28 cellular contexts compared by ENCODE assay signal in the genomic region with DNA sequence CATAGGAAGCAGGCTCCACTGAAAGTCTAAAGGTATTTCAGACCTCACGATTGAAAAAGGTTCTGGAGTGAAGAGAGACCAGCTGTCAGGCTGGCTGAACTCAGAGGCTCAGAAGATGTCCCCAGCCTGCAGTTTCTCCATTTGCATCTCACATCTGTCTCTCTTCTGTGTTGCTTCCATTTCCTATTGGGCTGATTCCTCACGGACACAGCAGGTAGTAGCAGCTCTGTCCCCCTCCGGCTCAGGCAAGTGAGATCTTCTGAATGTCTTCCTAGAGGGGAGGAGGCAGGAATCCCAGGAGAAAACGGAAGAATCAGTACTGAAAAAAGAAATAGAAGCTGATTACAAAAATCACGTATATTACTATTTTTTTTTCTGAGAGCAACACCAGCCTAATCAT.
A peak's percentile ranks its signal among the peaks of the same experiment; 100 is the strongest.
DNase-seq lines count a peak whose midpoint lies in the region; ATAC-seq and TF ChIP-seq lines count a peak whose summit lies in the region.
"Had no signal": no experiment of that assay in that cellular context is flagged by ENCODE, and none has a peak within 500 bp of the region (broad histone marks: within the 10 kb centered on the region; RNA-seq: fewer than 3 reads in every experiment).

No MANE protein-coding gene starts in this region.

- H3K36me3 ChIP-seq in Caco-2 (ENCODE audit: control insufficient read depth, insufficient read depth, low read length) (no peaks in the 10 kb centered on the region), iPS DF 6.9 (ENCODE audit: control insufficient read depth, insufficient read depth, low read length) (no peaks in the 10 kb centered on the region)
- H3K36me3 ChIP-seq: gastrocnemius medialis, MG63, SJSA1 had no signal

- peaks cover 12% of the 10 kb centered on the region for H3K4me1 Mint-ChIP-seq in Caco-2 (ENCODE audit: low read depth, unreplicated experiment)
- peaks cover 21% of the 10 kb centered on the region for H3K4me1 Mint-ChIP-seq in WTC11
- H3K4me1 Mint-ChIP-seq: activated CD4-positive, alpha-beta T cell treated with anti-CD3 and anti-CD28 coated beads, Interleukin-2, amount 10 ng/mL, durations not matched to agents 7 days and 5 days; activated naive CD4-positive, alpha-beta T cell treated with anti-CD3 and anti-CD28 coated beads, Interleukin-2, amount 50 U/mL, for 24 hours; CD14-positive monocyte; mesothelial cell of epicardium had no signal

- CTCF ChIA-PET in Caco-2 (lab: Charles Lee) (no interaction called here), WTC11 (lab: Charles Lee) (interaction anchor here (0.6 to 3.0 kb wide), 4 partner anchors 19 to 160 kb away, joined by 4 to 14 read pairs (median 4); no protein-coding TSS in a partner anchor)

- H3K9me3 Mint-ChIP-seq in Caco-2 (ENCODE audit: unreplicated experiment) = peaks cover 9% of the 10 kb centered on the region
- peaks cover 12% of the 10 kb centered on the region; the same call in 1 of the 2 replicates for H3K9me3 Mint-ChIP-seq in WTC11
- H3K9me3 Mint-ChIP-seq: activated naive CD4-positive, alpha-beta T cell treated with anti-CD3 and anti-CD28 coated beads, Interleukin-2, amount 50 U/mL, for 24 hours had no signal

- H3K27ac ChIP-seq in iPS DF 6.9 (ENCODE audit: low read length) = no peak overlapping the region
- H3K27ac ChIP-seq: gastrocnemius medialis, KMS-11, SJSA1, testis had no signal

- H3K27me3 Mint-ChIP-seq in Caco-2 (ENCODE audit: insufficient read depth, unreplicated experiment) (no peaks in the 10 kb centered on the region), WTC11 (ENCODE audit: low read depth) (no peaks in the 10 kb centered on the region)
- H3K27me3 Mint-ChIP-seq: activated CD4-positive, alpha-beta T cell treated with anti-CD3 and anti-CD28 coated beads, Interleukin-2, amount 10 ng/mL, durations not matched to agents 7 days and 5 days; activated naive CD4-positive, alpha-beta T cell treated with anti-CD3 and anti-CD28 coated beads, Interleukin-2, amount 50 U/mL, for 24 hours had no signal

- intact Hi-C loops in Caco-2 (cut with micrococcal nuclease; ENCODE audit: unreplicated experiment) = loop anchor here (1.0 kb wide), 1 partner anchor 16 kb away; no protein-coding TSS in a partner anchor

- ATAC-seq in WTC11 = peak; percentile 93
- ATAC-seq in GM21367 (IDR thresholded peaks at IDR 0.05; ENCODE audit: unreplicated experiment) = no peak
- no peak for ATAC-seq in HG03432 (IDR thresholded peaks at IDR 0.05; ENCODE audit: unreplicated experiment)
- ATAC-seq in GM21723 (IDR thresholded peaks at IDR 0.05; ENCODE audit: unreplicated experiment) = no peak
- ATAC-seq: gastrocnemius medialis; GM12878; right cardiac atrium; stimulated activated naive CD8-positive, alpha-beta T cell treated with anti-CD3 and anti-CD28 coated beads, Interleukin-15, Interleukin-2, amounts not matched to agents 100 U/mL and 50 U/mL, for 24 hours had no signal

- no peaks in the 10 kb centered on the region for H3K27me3 ChIP-seq in Caco-2 (replicated peaks; ENCODE audit: control insufficient read depth, insufficient read depth, low read length)
- H3K27me3 ChIP-seq in iPS DF 6.9 (ENCODE audit: control insufficient read depth, insufficient read depth, low read length) = no peaks in the 10 kb centered on the region
- H3K27me3 ChIP-seq: gastrocnemius medialis, MG63, SJSA1, testis had no signal

- POLR2A ChIA-PET in Caco-2 (lab: Charles Lee) (no interaction called here), WTC11 (lab: Charles Lee) (no interaction called here)

- no TSS peak for BruUV-seq in Caco-2 (replicated peaks; lab: Mats Ljungman, UMichigan)

- DNase-seq in Caco-2 (no peak), HT-29 (ENCODE audit: low spot score) (peak; percentile 62), WTC11 (ENCODE audit: low spot score) (peak; percentile 53), iPS DF 6.9 (ENCODE audit: low read depth, low spot score) (peak; percentile 48), GM03348 (ENCODE audit: low spot score) (no peak)
- DNase-seq: activated CD4-positive, alpha-beta T cell treated with anti-CD3 and anti-CD28 coated beads, Interleukin-2, amount 10 ng/mL, durations not matched to agents 7 days and 5 days; gastrocnemius medialis; HFFc6; MG63; NCI-H1417; NCI-H2081; NCI-H345; NCI-H774; right cardiac atrium; RPMI8226; stimulated activated CD4-positive, alpha-beta T cell treated with anti-CD3 and anti-CD28 coated beads, Interleukin-2, amount 100 ng/mL, for 24 hours; stimulated activated naive CD8-positive, alpha-beta T cell treated with anti-CD3 and anti-CD28 coated beads, Interleukin-15, Interleukin-2, amounts not matched to agents 100 U/mL and 50 U/mL, for 24 hours; T1000; testis had no signal

- TF ChIP-seq CTCF in Caco-2 (IDR thresholded peaks at IDR 0.05; ENCODE audit: insufficient read depth in 1 of 2, low read depth in 1 of 2, low read length in 1 of 2, severe bottlenecking in 1 of 2, unreplicated experiment in 1 of 2) (no peak), WTC11 (IDR thresholded peaks at IDR 0.05) (no peak)

- WGBS in iPS DF 6.9 (ENCODE audit: insufficient coverage, insufficient read length) = no CpG with 5 or more reads among the region's 5 CpGs

- H3K27ac Mint-ChIP-seq in Caco-2 (ENCODE audit: unreplicated experiment) (peak overlapping the region; percentile 80), WTC11 (no peak overlapping the region)
- H3K27ac Mint-ChIP-seq: activated CD4-positive, alpha-beta T cell treated with anti-CD3 and anti-CD28 coated beads, Interleukin-2, amount 10 ng/mL, durations not matched to agents 7 days and 5 days; activated naive CD4-positive, alpha-beta T cell treated with anti-CD3 and anti-CD28 coated beads, Interleukin-2, amount 50 U/mL, for 24 hours; CD14-positive monocyte; HFFc6; mesothelial cell of epicardium had no signal

- H3K4me3 ChIP-seq in Caco-2 (ENCODE audit: low read depth, low read length) (no peak overlapping the region), iPS DF 6.9 (ENCODE audit: low read length) (no peak overlapping the region)
- H3K4me3 ChIP-seq: gastrocnemius medialis, GM12878, MG63, SJSA1, testis had no signal

- H3K4me3 Mint-ChIP-seq in Caco-2 (ENCODE audit: unreplicated experiment) (no peak overlapping the region), WTC11 (peak overlapping the region; percentile 1; the same call in 1 of the 2 replicates)
- H3K4me3 Mint-ChIP-seq: activated CD4-positive, alpha-beta T cell treated with anti-CD3 and anti-CD28 coated beads, Interleukin-2, amount 10 ng/mL, durations not matched to agents 7 days and 5 days; activated naive CD4-positive, alpha-beta T cell treated with anti-CD3 and anti-CD28 coated beads, Interleukin-2, amount 50 U/mL, for 24 hours; CD14-positive monocyte; HFFc6; mesothelial cell of epicardium had no signal

- no peaks in the 10 kb centered on the region for H3K9me3 ChIP-seq in Caco-2
- no peaks in the 10 kb centered on the region for H3K9me3 ChIP-seq in iPS DF 6.9 (ENCODE audit: control insufficient read depth, insufficient read depth, low read length)
- H3K9me3 ChIP-seq: gastrocnemius medialis, MG63, testis had no signal

- no peaks in the 10 kb centered on the region for H3K36me3 Mint-ChIP-seq in Caco-2 (ENCODE audit: insufficient read depth, unreplicated experiment)
- peaks cover 3% of the 10 kb centered on the region; the same call in 1 of the 2 replicates for H3K36me3 Mint-ChIP-seq in WTC11
- H3K36me3 Mint-ChIP-seq: activated naive CD4-positive, alpha-beta T cell treated with anti-CD3 and anti-CD28 coated beads, Interleukin-2, amount 50 U/mL, for 24 hours; CD14-positive monocyte; mesothelial cell of epicardium had no signal

- H3K4me1 ChIP-seq in Caco-2 = 0 out of 2 replicates have a peak, but pooled peaks cover 6% of the 10 kb centered on the region
- H3K4me1 ChIP-seq in iPS DF 6.9 (ENCODE audit: control insufficient read depth, insufficient read depth, low read length) = no peaks in the 10 kb centered on the region
- H3K4me1 ChIP-seq: gastrocnemius medialis, SJSA1, testis had no signal

TF ChIP-seq in WTC11, 78 proteins besides CTCF, POLR2A, EP300 and RAD21:
- TF ChIP-seq ZNF423 (CRISPR knock-in tag; IDR thresholded peaks at IDR 0.05) = 0 out of 2 replicates have a peak, but pooled peaks have one; percentile 24
- TF ChIP-seq, protein P1, sequence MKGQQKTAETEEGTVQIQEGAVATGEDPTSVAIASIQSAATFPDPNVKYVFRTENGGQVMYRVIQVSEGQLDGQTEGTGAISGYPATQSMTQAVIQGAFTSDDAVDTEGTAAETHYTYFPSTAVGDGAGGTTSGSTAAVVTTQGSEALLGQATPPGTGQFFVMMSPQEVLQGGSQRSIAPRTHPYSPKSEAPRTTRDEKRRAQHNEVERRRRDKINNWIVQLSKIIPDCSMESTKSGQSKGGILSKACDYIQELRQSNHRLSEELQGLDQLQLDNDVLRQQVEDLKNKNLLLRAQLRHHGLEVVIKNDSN (CRISPR knock-in tag; IDR thresholded peaks at IDR 0.05) = no peak

Comparison
In these comparisons a context has a peak if more than half of its experiments do, and no peak if none do; other contexts are left out.
1. DNase-seq: peak in HT-29 (single experiment), WTC11 (single experiment) and iPS DF 6.9 (single experiment); none in Caco-2 (0 of 2) and GM03348 (single experiment).